Comparison of ENCODE assay signal across 8 cellular contexts in genomic region chr19:4669723-4670480, GRCh38. TPM values are rescaled to one million over a fixed set of nuclear protein-coding genes. Genes with fewer than 3 reads are reported as not detected.
DNase-seq lines count a peak whose midpoint lies in the region; ATAC-seq and TF ChIP-seq lines count a peak whose summit lies in the region.

TSS of gene MYDGF (minus strand) at chr19:4670342. CDS start at chr19:4670334, 8 bp downstream.

- 4% methylated on average over 22 of the region's 75 CpGs for WGBS in esophagus muscularis mucosa

- no peak for TF ChIP-seq EP300 in esophagus muscularis mucosa (IDR thresholded peaks at IDR 0.05)

- H3K4me3 ChIP-seq in Karpas-422 (ENCODE audit: low read length), result peak within 1 kb of the TSS; percentile 76
- H3K4me3 ChIP-seq in Peyer's patch, result peak within 1 kb of the TSS; percentile 73 to 100 (median 91)
- peak within 1 kb of the TSS; percentile 71 to 97 (median 92) for H3K4me3 ChIP-seq in esophagus muscularis mucosa

- H3K27ac ChIP-seq in Karpas-422 (ENCODE audit: low read length), result no peak within 1 kb of the TSS; the same call in 1 of the 2 replicates
- H3K27ac ChIP-seq in Peyer's patch, result peak within 1 kb of the TSS; percentile 50 to 87 (median 73)
- H3K27ac ChIP-seq in esophagus muscularis mucosa (replicated peaks in 1 of 4), result peak within 1 kb of the TSS; percentile 68 to 84 (median 78)

- ATAC-seq in GM21576 (IDR thresholded peaks at IDR 0.05; ENCODE audit: unreplicated experiment), result peak; percentile 74
- peak; percentile 99 for ATAC-seq in activated T-cell treated with anti-CD3 and anti-CD28 coated beads, Interleukin-2, amount 50 U/mL, for 4 hours

- no peaks in the 10 kb centered on the region for H3K9me3 Mint-ChIP-seq in activated T-cell treated with anti-CD3 and anti-CD28 coated beads, Interleukin-2, amount 50 U/mL, for 4 hours

- H3K79me2 ChIP-seq in Karpas-422 (ENCODE audit: low read length), result peaks cover 19% of the 10 kb centered on the region

- peaks cover 17% of the 10 kb centered on the region for H3K4me1 Mint-ChIP-seq in activated T-cell treated with anti-CD3 and anti-CD28 coated beads, Interleukin-2, amount 50 U/mL, for 4 hours (ENCODE audit: low read depth)

- TF ChIP-seq POLR2A in Peyer's patch (IDR thresholded peaks at IDR 0.05), result peak; percentile 49 to 70
- TF ChIP-seq POLR2A in esophagus muscularis mucosa (IDR thresholded peaks at IDR 0.05; ENCODE audit: low read depth), result peak; percentile 61

- H3K9me3 ChIP-seq in Karpas-422 (ENCODE audit: low read length) (no peaks in the 10 kb centered on the region), Peyer's patch (no peaks in the 10 kb centered on the region), esophagus muscularis mucosa (no peaks in the 10 kb centered on the region)

- H3K9ac ChIP-seq in Karpas-422 (ENCODE audit: low read length), result peak within 1 kb of the TSS; percentile 76

- H3K4me1 ChIP-seq in Karpas-422 (ENCODE audit: low read length) (peaks cover 10% of the 10 kb centered on the region), Peyer's patch (peaks cover 0 to 19% (median 3%) of the 10 kb centered on the region in 4 donors), esophagus muscularis mucosa (peaks cover 15 to 27% (median 26%) of the 10 kb centered on the region in 4 donors)

- no peak within 1 kb of the TSS for H2AFZ ChIP-seq in Karpas-422 (ENCODE audit: low read length)

- H3K36me3 ChIP-seq in Karpas-422 (ENCODE audit: insufficient read depth, low read length), result peaks cover 7% of the 10 kb centered on the region; the same call in 1 of the 2 replicates
- H3K36me3 ChIP-seq in Peyer's patch, result peaks cover 0 to 32% (median 0%) of the 10 kb centered on the region in 3 donors
- H3K36me3 ChIP-seq in esophagus muscularis mucosa, result peaks cover 9 to 39% (median 37%) of the 10 kb centered on the region in 4 donors

- no peaks in the 10 kb centered on the region for H3K27me3 Mint-ChIP-seq in activated T-cell treated with anti-CD3 and anti-CD28 coated beads, Interleukin-2, amount 50 U/mL, for 4 hours (ENCODE audit: low read depth)

- DNase-seq in D341Med (ENCODE audit: low spot score) (peak; percentile 100), Karpas-422 (peak; percentile 97), Peyer's patch (peak; percentile 90 to 96 (median 96)), esophagus muscularis mucosa (ENCODE audit: extremely low spot score) (peak; percentile 96), myocyte (ENCODE audit: low read depth) (peak; percentile 90)
- DNase-seq in activated T-cell treated with anti-CD3 and anti-CD28 coated beads, Interleukin-2, amount 50 U/mL, for 4 hours, result peak; percentile 90
- DNase-seq in stimulated activated CD8-positive, alpha-beta memory T cell treated with anti-CD3 and anti-CD28 coated beads, Interleukin-7, amount 100 ng/mL, for 24 hours (ENCODE audit: low read depth), result peak; percentile 79

- TF ChIP-seq CTCF in Peyer's patch (IDR thresholded peaks at IDR 0.05) (peak in 1 of 6 experiments; percentile 8), esophagus muscularis mucosa (IDR thresholded peaks at IDR 0.05) (peak in 1 of 3 experiments; percentile 22)

- H3K36me3 Mint-ChIP-seq in activated T-cell treated with anti-CD3 and anti-CD28 coated beads, Interleukin-2, amount 50 U/mL, for 4 hours (ENCODE audit: insufficient read depth), result peaks cover 7% of the 10 kb centered on the region

- H3K27me3 ChIP-seq in Karpas-422 (ENCODE audit: low read length), result no peaks in the 10 kb centered on the region
- H3K27me3 ChIP-seq in Peyer's patch, result no peaks in the 10 kb centered on the region
- H3K27me3 ChIP-seq in esophagus muscularis mucosa, result no peaks in the 10 kb centered on the region

- no peaks in the 10 kb centered on the region for H4K20me1 ChIP-seq in Karpas-422 (ENCODE audit: insufficient read depth, low read depth, low read length)

- peak within 1 kb of the TSS; percentile 89 for H3K4me3 Mint-ChIP-seq in activated T-cell treated with anti-CD3 and anti-CD28 coated beads, Interleukin-2, amount 50 U/mL, for 4 hours

- intact Hi-C loops in esophagus muscularis mucosa (cut with DNase I), result no loop called here

- H3K4me2 ChIP-seq in Karpas-422 (ENCODE audit: low read depth, low read length, poor library complexity, severe bottlenecking), result peak within 1 kb of the TSS; percentile 97

- H3K9me2 ChIP-seq in Karpas-422 (replicated peaks; ENCODE audit: insufficient read depth, low read length), result no peaks in the 10 kb centered on the region

RNA-seq across cellular contexts. Expression of gene MYDGF, which starts in this region (rescaled TPM):
- 30.8 and 63.4 TPM in 2 replicates for total RNA-seq in Karpas-422 (2014; rRNA removed; shearing (Covaris generic); ENCODE audit: low replicate concordance)
- total RNA-seq in Peyer's patch (10 to 100 TPM in 3 of 4 donors, 1 to 10 TPM in 1; 9.9 to 45.9 (median 40.3) TPM), esophagus muscularis mucosa (10 to 100 TPM; 22.8 to 59.2 (median 42.8) TPM), myocyte (64.6 and 65.2 TPM in 2 replicates)
- 100 to 1,000 TPM; 129 to 150 (median 134) TPM for total RNA-seq in activated T-cell treated with anti-CD3 and anti-CD28 coated beads, Interleukin-2, amount 50 U/mL, for 4 hours
- polyA plus RNA-seq in myocyte (2012), result 274 TPM
